16 cellular contexts compared by ENCODE assay signal in genomic region chr2:204282081-204282480, GRCh38.
"Had no signal": no experiment of that assay in that cellular context is flagged by ENCODE, and none has a peak within 500 bp of the region (broad histone marks: within the 10 kb centered on the region; RNA-seq: fewer than 3 reads in every experiment).

No MANE protein-coding gene starts in this region.

- H3K9me3 Mint-ChIP-seq: activated CD4-positive, alpha-beta memory T cell treated with anti-CD3 and anti-CD28 coated beads, Interleukin-2, amount 10 ng/mL, durations not matched to agents 7 days and 5 days; activated CD4-positive, alpha-beta T cell treated with anti-CD3 and anti-CD28 coated beads, Interleukin-2, amount 10 ng/mL, durations not matched to agents 24 days and 14 days; activated naive CD4-positive, alpha-beta T cell treated with anti-CD3 and anti-CD28 coated beads, Interleukin-2, amount 10 ng/mL, durations not matched to agents 7 days and 5 days had no signal

- H3K27ac ChIP-seq: cardiac muscle cell, foreskin keratinocyte, upper lobe of right lung had no signal

- H3K4me1 ChIP-seq: foreskin keratinocyte, upper lobe of right lung had no signal

- DNase-seq: activated CD4-positive, alpha-beta memory T cell treated with anti-CD3 and anti-CD28 coated beads, Interleukin-2, amount 10 ng/mL, durations not matched to agents 7 days and 5 days; activated CD4-positive, alpha-beta T cell treated with anti-CD3 and anti-CD28 coated beads, Interleukin-2, amount 10 ng/mL, durations not matched to agents 24 days and 14 days; activated CD8-positive, alpha-beta memory T cell treated with anti-CD3 and anti-CD28 coated beads, Interleukin-2, amount 10 ng/mL, durations not matched to agents 7 days and 5 days; activated effector memory CD4-positive, alpha-beta T cell treated with anti-CD3 and anti-CD28 coated beads, Interleukin-2, amount 50 U/mL, for 16 hours; activated naive CD4-positive, alpha-beta T cell treated with anti-CD3 and anti-CD28 coated beads, Interleukin-2, amount 10 ng/mL, durations not matched to agents 7 days and 5 days; activated T-cell treated with anti-CD3 and anti-CD28 coated beads for 4 hours; amygdala; cortex of kidney; left ventricle myocardium superior; posterior cingulate gyrus; stimulated activated CD4-positive, alpha-beta T cell treated with anti-CD3 and anti-CD28 coated beads, Interleukin-4, amount 100 ng/mL, for 4 hours; stimulated activated naive CD8-positive, alpha-beta T cell treated with anti-CD3 and anti-CD28 coated beads, Interleukin-15, Interleukin-2, amounts not matched to agents 100 U/mL and 50 U/mL, for 24 hours; upper lobe of right lung had no signal

- H3K27ac Mint-ChIP-seq: activated CD4-positive, alpha-beta memory T cell treated with anti-CD3 and anti-CD28 coated beads, Interleukin-2, amount 10 ng/mL, durations not matched to agents 7 days and 5 days; activated CD4-positive, alpha-beta T cell treated with anti-CD3 and anti-CD28 coated beads, Interleukin-2, amount 10 ng/mL, durations not matched to agents 24 days and 14 days; activated CD8-positive, alpha-beta memory T cell treated with anti-CD3 and anti-CD28 coated beads, Interleukin-2, amount 10 ng/mL, durations not matched to agents 7 days and 5 days; activated naive CD4-positive, alpha-beta T cell treated with anti-CD3 and anti-CD28 coated beads, Interleukin-2, amount 10 ng/mL, durations not matched to agents 7 days and 5 days had no signal

- H3K36me3 ChIP-seq: cardiac muscle cell, upper lobe of right lung had no signal

- H3K27me3 ChIP-seq: foreskin keratinocyte, upper lobe of right lung had no signal

- H3K4me1 Mint-ChIP-seq: activated CD4-positive, alpha-beta memory T cell treated with anti-CD3 and anti-CD28 coated beads, Interleukin-2, amount 10 ng/mL, durations not matched to agents 7 days and 5 days; activated CD4-positive, alpha-beta T cell treated with anti-CD3 and anti-CD28 coated beads, Interleukin-2, amount 10 ng/mL, durations not matched to agents 24 days and 14 days; activated CD8-positive, alpha-beta memory T cell treated with anti-CD3 and anti-CD28 coated beads, Interleukin-2, amount 10 ng/mL, durations not matched to agents 7 days and 5 days; activated naive CD4-positive, alpha-beta T cell treated with anti-CD3 and anti-CD28 coated beads, Interleukin-2, amount 10 ng/mL, durations not matched to agents 7 days and 5 days had no signal

- H3K4me3 Mint-ChIP-seq: activated CD4-positive, alpha-beta memory T cell treated with anti-CD3 and anti-CD28 coated beads, Interleukin-2, amount 10 ng/mL, durations not matched to agents 7 days and 5 days; activated CD4-positive, alpha-beta T cell treated with anti-CD3 and anti-CD28 coated beads, Interleukin-2, amount 10 ng/mL, durations not matched to agents 24 days and 14 days; activated CD8-positive, alpha-beta memory T cell treated with anti-CD3 and anti-CD28 coated beads, Interleukin-2, amount 10 ng/mL, durations not matched to agents 7 days and 5 days; activated naive CD4-positive, alpha-beta T cell treated with anti-CD3 and anti-CD28 coated beads, Interleukin-2, amount 10 ng/mL, durations not matched to agents 7 days and 5 days had no signal

- H3K4me3 ChIP-seq: cardiac muscle cell, upper lobe of right lung had no signal

- H3K9me3 ChIP-seq: upper lobe of right lung had no signal

- H3K36me3 Mint-ChIP-seq: activated CD8-positive, alpha-beta memory T cell treated with anti-CD3 and anti-CD28 coated beads, Interleukin-2, amount 10 ng/mL, durations not matched to agents 7 days and 5 days; activated naive CD4-positive, alpha-beta T cell treated with anti-CD3 and anti-CD28 coated beads, Interleukin-2, amount 10 ng/mL, durations not matched to agents 7 days and 5 days had no signal

- ATAC-seq: activated CD4-positive, CD25-positive, alpha-beta regulatory T cell treated with anti-CD3 and anti-CD28 coated beads, Interleukin-2, amount 50 U/mL, for 24 hours; activated CD8-positive, alpha-beta memory T cell treated with anti-CD3 and anti-CD28 coated beads, Interleukin-2, amount 10 ng/mL, durations not matched to agents 7 days and 5 days; left ventricle myocardium superior; stimulated activated naive CD8-positive, alpha-beta T cell treated with anti-CD3 and anti-CD28 coated beads, Interleukin-15, Interleukin-2, amounts not matched to agents 100 U/mL and 50 U/mL, for 24 hours had no signal
